In the genomic region with DNA sequence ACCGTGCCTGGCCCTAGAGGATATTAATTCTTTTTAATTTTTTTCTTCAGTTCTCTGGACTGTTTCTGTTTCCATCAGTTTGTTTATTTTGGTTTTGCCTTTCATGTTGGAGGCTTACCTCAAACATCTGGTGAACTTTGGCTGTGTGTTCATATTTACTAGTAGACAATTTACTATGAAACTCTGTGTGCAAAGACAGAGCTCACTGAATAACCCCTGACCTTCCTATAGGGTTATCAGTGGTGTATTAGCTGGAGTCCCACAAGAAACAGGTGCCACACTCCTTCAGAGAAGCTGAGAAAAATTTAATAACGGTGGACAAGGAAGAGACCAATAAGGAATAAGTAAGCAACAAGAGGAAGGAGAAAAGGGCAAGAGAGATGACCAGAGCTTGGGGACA, we compare ENCODE assay signal across 1 cellular context.
TF ChIP-seq lines count a peak whose summit lies in the region.

No MANE protein-coding gene starts in this region.

TF ChIP-seq in HepG2, 621 proteins besides CTCF, POLR2A, EP300 and RAD21 (continued from another document and continues in another):
- TF ChIP-seq, protein P1, sequence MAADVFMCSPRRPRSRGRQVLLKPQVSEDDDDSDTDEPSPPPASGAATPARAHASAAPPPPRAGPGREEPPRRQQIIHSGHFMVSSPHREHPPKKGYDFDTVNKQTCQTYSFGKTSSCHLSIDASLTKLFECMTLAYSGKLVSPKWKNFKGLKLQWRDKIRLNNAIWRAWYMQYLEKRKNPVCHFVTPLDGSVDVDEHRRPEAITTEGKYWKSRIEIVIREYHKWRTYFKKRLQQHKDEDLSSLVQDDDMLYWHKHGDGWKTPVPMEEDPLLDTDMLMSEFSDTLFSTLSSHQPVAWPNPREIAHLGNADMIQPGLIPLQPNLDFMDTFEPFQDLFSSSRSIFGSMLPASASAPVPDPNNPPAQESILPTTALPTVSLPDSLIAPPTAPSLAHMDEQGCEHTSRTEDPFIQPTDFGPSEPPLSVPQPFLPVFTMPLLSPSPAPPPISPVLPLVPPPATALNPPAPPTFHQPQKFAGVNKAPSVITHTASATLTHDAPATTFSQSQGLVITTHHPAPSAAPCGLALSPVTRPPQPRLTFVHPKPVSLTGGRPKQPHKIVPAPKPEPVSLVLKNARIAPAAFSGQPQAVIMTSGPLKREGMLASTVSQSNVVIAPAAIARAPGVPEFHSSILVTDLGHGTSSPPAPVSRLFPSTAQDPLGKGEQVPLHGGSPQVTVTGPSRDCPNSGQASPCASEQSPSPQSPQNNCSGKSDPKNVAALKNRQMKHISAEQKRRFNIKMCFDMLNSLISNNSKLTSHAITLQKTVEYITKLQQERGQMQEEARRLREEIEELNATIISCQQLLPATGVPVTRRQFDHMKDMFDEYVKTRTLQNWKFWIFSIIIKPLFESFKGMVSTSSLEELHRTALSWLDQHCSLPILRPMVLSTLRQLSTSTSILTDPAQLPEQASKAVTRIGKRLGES (CRISPR knock-in tag; IDR thresholded peaks at IDR 0.05; ENCODE audit: borderline replicate concordance) = no peak
- TF ChIP-seq YY1 (IDR thresholded peaks at IDR 0.05; ENCODE audit: insufficient read depth, insufficient replicate concordance, low read depth, low read length) (no peak), TEAD2 (CRISPR knock-in tag; IDR thresholded peaks at IDR 0.05) (no peak), SATB2 (CRISPR knock-in tag; IDR thresholded peaks at IDR 0.05) (no peak), HMGXB4 (CRISPR knock-in tag; IDR thresholded peaks at IDR 0.05; ENCODE audit: borderline replicate concordance in 1 of 2, low read depth in 1 of 2) (no peak), RBAK (CRISPR knock-in tag; IDR thresholded peaks at IDR 0.05) (no peak), MAZ (IDR thresholded peaks at IDR 0.05; ENCODE audit: borderline replicate concordance, low read depth, low read length) (no peak), MAZ (CRISPR knock-in tag; IDR thresholded peaks at IDR 0.05; ENCODE audit: low read depth) (no peak), MXI1 (IDR thresholded peaks at IDR 0.05; ENCODE audit: borderline replicate concordance, low read depth, low read length) (no peak), ZNF224 (CRISPR knock-in tag; IDR thresholded peaks at IDR 0.05) (no peak), NR2C2 (CRISPR knock-in tag; IDR thresholded peaks at IDR 0.05; ENCODE audit: borderline replicate concordance) (peak; percentile 92), SNRNP70 (IDR thresholded peaks at IDR 0.05; ENCODE audit: low read depth, low read length) (no peak), ZNF629 (CRISPR knock-in tag; conservative IDR thresholded peaks at IDR 0.05) (no peak), ZNF7 (CRISPR knock-in tag; IDR thresholded peaks at IDR 0.05) (no peak), NFIC (IDR thresholded peaks at IDR 0.05; ENCODE audit: low read length) (peak; percentile 83), SOX5 (CRISPR knock-in tag; IDR thresholded peaks at IDR 0.05; ENCODE audit: borderline replicate concordance) (peak; percentile 87; the same call in 1 of the 2 replicates), SKI (IDR thresholded peaks at IDR 0.05; ENCODE audit: partially characterized antibody) (peak; percentile 39), NFATC3 (CRISPR knock-in tag; IDR thresholded peaks at IDR 0.05) (no peak), ZNF3 (CRISPR knock-in tag; IDR thresholded peaks at IDR 0.05) (no peak), ZNF331 (CRISPR knock-in tag; IDR thresholded peaks at IDR 0.05) (peak; percentile 51; the same call in 1 of the 2 replicates), ZFY (CRISPR knock-in tag; IDR thresholded peaks at IDR 0.05) (no peak), KDM3A (CRISPR knock-in tag; IDR thresholded peaks at IDR 0.05; ENCODE audit: low read depth) (no peak), ZNF251 (CRISPR knock-in tag; IDR thresholded peaks at IDR 0.05) (no peak), CHD4 (IDR thresholded peaks at IDR 0.05; ENCODE audit: borderline replicate concordance, low read length) (peak; percentile 81), ZBTB37 (CRISPR knock-in tag; IDR thresholded peaks at IDR 0.05) (peak; percentile 91), JARID2 (CRISPR knock-in tag; IDR thresholded peaks at IDR 0.05; ENCODE audit: insufficient replicate concordance) (no peak), PRPF4 (IDR thresholded peaks at IDR 0.05; ENCODE audit: low read depth, low read length, poor library complexity, severe bottlenecking) (no peak), ZNF598 (CRISPR knock-in tag; IDR thresholded peaks at IDR 0.05; ENCODE audit: borderline replicate concordance) (no peak), ZNF33B (CRISPR knock-in tag; IDR thresholded peaks at IDR 0.05) (no peak), SIN3B (IDR thresholded peaks at IDR 0.05; ENCODE audit: low read length) (no peak), ZBTB1 (CRISPR knock-in tag; IDR thresholded peaks at IDR 0.05; ENCODE audit: borderline replicate concordance) (no peak), ZNF670 (CRISPR knock-in tag; IDR thresholded peaks at IDR 0.05; ENCODE audit: borderline replicate concordance) (no peak), TCF7 (IDR thresholded peaks at IDR 0.05; ENCODE audit: low read depth) (peak; percentile 94), ZNF230 (CRISPR knock-in tag; IDR thresholded peaks at IDR 0.05) (no peak), ZNF10 (CRISPR knock-in tag; IDR thresholded peaks at IDR 0.05; ENCODE audit: borderline replicate concordance, low read depth) (no peak), ETV5 (CRISPR knock-in tag; IDR thresholded peaks at IDR 0.05; ENCODE audit: borderline replicate concordance) (peak; percentile 26; the same call in 1 of the 2 replicates), KDM5A (IDR thresholded peaks at IDR 0.05; ENCODE audit: borderline replicate concordance, low read length) (no peak), NONO (IDR thresholded peaks at IDR 0.05) (no peak), NONO (CRISPR knock-in tag; conservative IDR thresholded peaks at IDR 0.05) (no peak), SMC3 (IDR thresholded peaks at IDR 0.05; ENCODE audit: low read length) (no peak), TBL1XR1 (IDR thresholded peaks at IDR 0.05; ENCODE audit: borderline replicate concordance, low read length, partially characterized antibody) (no peak), RBM22 (optimal IDR thresholded peaks at IDR 0.05; ENCODE audit: low read length) (no peak), ZNF138 (CRISPR knock-in tag; IDR thresholded peaks at IDR 0.05; ENCODE audit: low read depth) (no peak), ZNF260 (CRISPR knock-in tag; IDR thresholded peaks at IDR 0.05; ENCODE audit: borderline replicate concordance, low read depth) (no peak), YEATS2 (CRISPR knock-in tag; IDR thresholded peaks at IDR 0.05; ENCODE audit: borderline replicate concordance) (no peak), ZNF326 (CRISPR knock-in tag; IDR thresholded peaks at IDR 0.05; ENCODE audit: borderline replicate concordance) (no peak), SKIL (CRISPR knock-in tag; IDR thresholded peaks at IDR 0.05; ENCODE audit: borderline replicate concordance) (peak; percentile 53; the same call in 1 of the 2 replicates), HOXD1 (CRISPR knock-in tag; IDR thresholded peaks at IDR 0.05) (no peak), GPN1 (CRISPR knock-in tag; IDR thresholded peaks at IDR 0.05; ENCODE audit: borderline replicate concordance) (no peak), ZNF841 (CRISPR knock-in tag; IDR thresholded peaks at IDR 0.05; ENCODE audit: borderline replicate concordance) (no peak), ZFP62 (CRISPR knock-in tag; IDR thresholded peaks at IDR 0.05) (no peak), ZIK1 (CRISPR knock-in tag; IDR thresholded peaks at IDR 0.05; ENCODE audit: borderline replicate concordance, low read depth) (no peak), NCOR1 (IDR thresholded peaks at IDR 0.05; ENCODE audit: borderline replicate concordance, low read length) (peak; percentile 97)
- TF ChIP-seq, protein P2, sequence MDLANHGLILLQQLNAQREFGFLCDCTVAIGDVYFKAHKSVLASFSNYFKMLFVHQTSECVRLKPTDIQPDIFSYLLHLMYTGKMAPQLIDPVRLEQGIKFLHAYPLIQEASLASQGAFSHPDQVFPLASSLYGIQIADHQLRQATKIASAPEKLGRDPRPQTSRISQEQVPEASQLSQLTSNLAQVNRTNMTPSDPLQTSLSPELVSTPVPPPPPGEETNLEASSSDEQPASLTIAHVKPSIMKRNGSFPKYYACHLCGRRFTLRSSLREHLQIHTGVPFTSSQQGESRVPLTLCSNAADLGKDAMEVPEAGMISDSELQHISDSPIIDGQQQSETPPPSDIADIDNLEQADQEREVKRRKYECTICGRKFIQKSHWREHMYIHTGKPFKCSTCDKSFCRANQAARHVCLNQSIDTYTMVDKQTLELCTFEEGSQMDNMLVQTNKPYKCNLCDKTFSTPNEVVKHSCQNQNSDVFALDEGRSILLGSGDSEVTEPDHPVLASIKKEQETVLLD (CRISPR knock-in tag; IDR thresholded peaks at IDR 0.05; ENCODE audit: low read depth) = no peak
- TF ChIP-seq, protein P3, sequence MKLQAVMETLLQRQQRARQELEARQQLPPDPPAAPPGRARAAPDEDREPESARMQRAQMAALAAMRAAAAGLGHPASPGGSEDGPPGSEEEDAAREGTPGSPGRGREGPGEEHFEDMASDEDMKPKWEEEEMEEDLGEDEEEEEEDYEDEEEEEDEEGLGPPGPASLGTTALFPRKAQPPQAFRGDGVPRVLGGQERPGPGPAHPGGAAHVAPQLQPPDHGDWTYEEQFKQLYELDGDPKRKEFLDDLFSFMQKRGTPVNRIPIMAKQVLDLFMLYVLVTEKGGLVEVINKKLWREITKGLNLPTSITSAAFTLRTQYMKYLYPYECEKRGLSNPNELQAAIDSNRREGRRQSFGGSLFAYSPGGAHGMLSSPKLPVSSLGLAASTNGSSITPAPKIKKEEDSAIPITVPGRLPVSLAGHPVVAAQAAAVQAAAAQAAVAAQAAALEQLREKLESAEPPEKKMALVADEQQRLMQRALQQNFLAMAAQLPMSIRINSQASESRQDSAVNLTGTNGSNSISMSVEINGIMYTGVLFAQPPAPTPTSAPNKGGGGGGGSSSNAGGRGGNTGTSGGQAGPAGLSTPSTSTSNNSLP (IDR thresholded peaks at IDR 0.05; ENCODE audit: low read depth, low read length) = peak; percentile 76
- TF ChIP-seq, protein P4, sequence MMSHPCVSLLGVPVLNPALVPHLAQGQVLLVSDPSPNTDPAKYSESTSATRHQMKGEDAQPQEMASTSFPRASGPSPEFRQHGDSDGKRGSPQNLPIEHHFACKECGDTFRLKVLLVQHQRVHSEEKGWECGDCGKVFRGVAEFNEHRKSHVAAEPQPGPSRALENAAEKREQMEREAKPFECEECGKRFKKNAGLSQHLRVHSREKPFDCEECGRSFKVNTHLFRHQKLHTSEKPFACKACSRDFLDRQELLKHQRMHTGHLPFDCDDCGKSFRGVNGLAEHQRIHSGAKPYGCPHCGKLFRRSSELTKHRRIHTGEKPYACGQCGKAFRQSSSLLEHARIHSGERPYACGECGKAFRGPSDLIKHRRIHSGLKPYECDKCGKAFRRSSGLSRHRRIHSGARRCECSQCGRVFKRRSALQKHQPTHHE (CRISPR knock-in tag; IDR thresholded peaks at IDR 0.05; ENCODE audit: borderline replicate concordance) = no peak
- TF ChIP-seq, protein P5, sequence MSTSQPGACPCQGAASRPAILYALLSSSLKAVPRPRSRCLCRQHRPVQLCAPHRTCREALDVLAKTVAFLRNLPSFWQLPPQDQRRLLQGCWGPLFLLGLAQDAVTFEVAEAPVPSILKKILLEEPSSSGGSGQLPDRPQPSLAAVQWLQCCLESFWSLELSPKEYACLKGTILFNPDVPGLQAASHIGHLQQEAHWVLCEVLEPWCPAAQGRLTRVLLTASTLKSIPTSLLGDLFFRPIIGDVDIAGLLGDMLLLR (CRISPR knock-in tag; IDR thresholded peaks at IDR 0.05) = no peak
